Comparison of ENCODE assay signal across 1 cellular context in the genomic region with DNA sequence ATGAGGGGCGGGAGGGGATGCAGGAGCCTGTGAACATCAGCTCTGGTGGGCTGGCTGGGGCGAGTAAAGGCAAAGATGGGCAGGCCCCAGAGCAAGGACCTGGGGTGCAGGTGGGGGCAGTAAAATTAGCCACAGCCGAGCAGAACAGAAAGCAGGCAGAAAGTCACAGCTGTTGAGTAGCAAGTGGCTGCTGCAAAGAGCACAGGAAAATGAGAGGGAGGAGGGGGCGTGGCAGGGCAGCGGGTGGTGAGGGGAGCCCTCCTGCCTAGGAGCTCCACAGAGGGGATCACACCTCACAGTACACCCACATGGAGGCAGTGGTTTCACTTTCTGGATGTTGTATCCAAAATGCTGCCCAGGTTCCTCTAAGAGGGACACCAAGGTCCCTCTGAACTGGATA.
TF ChIP-seq lines count a peak whose summit lies in the region.

No MANE protein-coding gene starts in this region.

TF ChIP-seq in GM23338, 12 proteins besides CTCF, POLR2A, EP300 and RAD21 (continued from another document):
- TF ChIP-seq ZNF331 (CRISPR knock-in tag; IDR thresholded peaks at IDR 0.05; ENCODE audit: low read depth) (no peak), NANOG (IDR thresholded peaks at IDR 0.05; ENCODE audit: borderline replicate concordance) (no peak), ZNF114 (CRISPR knock-in tag; IDR thresholded peaks at IDR 0.05) (no peak), CREB1 (CRISPR knock-in tag; IDR thresholded peaks at IDR 0.05; ENCODE audit: low read depth) (no peak), POLR2AphosphoS5 (IDR thresholded peaks at IDR 0.05; ENCODE audit: low read depth) (no peak)
- TF ChIP-seq, protein P1, sequence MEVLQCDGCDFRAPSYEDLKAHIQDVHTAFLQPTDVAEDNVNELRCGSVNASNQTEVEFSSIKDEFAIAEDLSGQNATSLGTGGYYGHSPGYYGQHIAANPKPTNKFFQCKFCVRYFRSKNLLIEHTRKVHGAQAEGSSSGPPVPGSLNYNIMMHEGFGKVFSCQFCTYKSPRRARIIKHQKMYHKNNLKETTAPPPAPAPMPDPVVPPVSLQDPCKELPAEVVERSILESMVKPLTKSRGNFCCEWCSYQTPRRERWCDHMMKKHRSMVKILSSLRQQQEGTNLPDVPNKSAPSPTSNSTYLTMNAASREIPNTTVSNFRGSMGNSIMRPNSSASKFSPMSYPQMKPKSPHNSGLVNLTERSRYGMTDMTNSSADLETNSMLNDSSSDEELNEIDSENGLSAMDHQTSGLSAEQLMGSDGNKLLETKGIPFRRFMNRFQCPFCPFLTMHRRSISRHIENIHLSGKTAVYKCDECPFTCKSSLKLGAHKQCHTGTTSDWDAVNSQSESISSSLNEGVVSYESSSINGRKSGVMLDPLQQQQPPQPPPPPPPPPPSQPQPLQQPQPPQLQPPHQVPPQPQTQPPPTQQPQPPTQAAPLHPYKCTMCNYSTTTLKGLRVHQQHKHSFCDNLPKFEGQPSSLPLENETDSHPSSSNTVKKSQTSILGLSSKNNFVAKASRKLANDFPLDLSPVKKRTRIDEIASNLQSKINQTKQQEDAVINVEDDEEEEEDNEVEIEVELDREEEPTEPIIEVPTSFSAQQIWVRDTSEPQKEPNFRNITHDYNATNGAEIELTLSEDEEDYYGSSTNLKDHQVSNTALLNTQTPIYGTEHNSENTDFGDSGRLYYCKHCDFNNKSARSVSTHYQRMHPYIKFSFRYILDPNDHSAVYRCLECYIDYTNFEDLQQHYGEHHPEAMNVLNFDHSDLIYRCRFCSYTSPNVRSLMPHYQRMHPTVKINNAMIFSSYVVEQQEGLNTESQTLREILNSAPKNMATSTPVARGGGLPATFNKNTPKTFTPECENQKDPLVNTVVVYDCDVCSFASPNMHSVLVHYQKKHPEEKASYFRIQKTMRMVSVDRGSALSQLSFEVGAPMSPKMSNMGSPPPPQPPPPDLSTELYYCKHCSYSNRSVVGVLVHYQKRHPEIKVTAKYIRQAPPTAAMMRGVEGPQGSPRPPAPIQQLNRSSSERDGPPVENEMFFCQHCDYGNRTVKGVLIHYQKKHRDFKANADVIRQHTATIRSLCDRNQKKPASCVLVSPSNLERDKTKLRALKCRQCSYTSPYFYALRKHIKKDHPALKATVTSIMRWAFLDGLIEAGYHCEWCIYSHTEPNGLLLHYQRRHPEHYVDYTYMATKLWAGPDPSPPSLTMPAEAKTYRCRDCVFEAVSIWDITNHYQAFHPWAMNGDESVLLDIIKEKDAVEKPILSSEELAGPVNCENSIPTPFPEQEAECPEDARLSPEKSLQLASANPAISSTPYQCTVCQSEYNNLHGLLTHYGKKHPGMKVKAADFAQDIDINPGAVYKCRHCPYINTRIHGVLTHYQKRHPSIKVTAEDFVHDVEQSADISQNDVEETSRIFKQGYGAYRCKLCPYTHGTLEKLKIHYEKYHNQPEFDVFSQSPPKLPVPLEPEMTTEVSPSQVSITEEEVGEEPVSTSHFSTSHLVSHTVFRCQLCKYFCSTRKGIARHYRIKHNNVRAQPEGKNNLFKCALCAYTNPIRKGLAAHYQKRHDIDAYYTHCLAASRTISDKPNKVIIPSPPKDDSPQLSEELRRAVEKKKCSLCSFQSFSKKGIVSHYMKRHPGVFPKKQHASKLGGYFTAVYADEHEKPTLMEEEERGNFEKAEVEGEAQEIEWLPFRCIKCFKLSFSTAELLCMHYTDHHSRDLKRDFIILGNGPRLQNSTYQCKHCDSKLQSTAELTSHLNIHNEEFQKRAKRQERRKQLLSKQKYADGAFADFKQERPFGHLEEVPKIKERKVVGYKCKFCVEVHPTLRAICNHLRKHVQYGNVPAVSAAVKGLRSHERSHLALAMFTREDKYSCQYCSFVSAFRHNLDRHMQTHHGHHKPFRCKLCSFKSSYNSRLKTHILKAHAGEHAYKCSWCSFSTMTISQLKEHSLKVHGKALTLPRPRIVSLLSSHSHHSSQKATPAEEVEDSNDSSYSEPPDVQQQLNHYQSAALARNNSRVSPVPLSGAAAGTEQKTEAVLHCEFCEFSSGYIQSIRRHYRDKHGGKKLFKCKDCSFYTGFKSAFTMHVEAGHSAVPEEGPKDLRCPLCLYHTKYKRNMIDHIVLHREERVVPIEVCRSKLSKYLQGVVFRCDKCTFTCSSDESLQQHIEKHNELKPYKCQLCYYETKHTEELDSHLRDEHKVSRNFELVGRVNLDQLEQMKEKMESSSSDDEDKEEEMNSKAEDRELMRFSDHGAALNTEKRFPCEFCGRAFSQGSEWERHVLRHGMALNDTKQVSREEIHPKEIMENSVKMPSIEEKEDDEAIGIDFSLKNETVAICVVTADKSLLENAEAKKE (CRISPR knock-in tag; IDR thresholded peaks at IDR 0.05) = no peak
